In the genomic region with DNA sequence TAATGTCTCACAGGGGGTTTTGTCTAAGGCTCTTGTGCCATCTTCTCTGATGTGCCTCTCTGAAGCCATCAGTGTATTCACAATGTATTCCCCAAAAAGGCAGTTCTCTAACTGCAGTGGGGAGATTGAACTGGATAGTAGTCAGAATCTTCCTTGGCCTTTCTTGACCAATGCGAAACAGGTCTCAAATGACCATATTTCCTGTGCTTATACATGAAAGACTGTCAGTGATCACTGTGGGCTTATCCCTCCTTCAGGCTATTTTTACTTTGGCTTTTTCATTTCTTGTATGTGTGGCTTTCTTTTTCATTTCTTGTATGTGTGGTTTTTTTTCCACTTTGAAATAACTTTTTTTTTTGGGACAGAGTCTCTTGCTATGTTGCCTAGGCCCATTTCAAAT, we compare ENCODE assay signal across 1 cellular context.
TF ChIP-seq lines count a peak whose summit lies in the region.

No MANE protein-coding gene starts in this region.

TF ChIP-seq in endothelial cell of umbilical vein, 7 proteins besides CTCF, POLR2A, EP300 and RAD21:
- TF ChIP-seq EZH2 (IDR thresholded peaks at IDR 0.05; ENCODE audit: borderline replicate concordance, low read depth, low read length, severe bottlenecking) (no peak), FOS (IDR thresholded peaks at IDR 0.05; ENCODE audit: borderline replicate concordance, insufficient read depth, low read length) (no peak), POLR2AphosphoS5 (IDR thresholded peaks at IDR 0.05; ENCODE audit: insufficient read depth, low read depth, low read length) (no peak), MYC (IDR thresholded peaks at IDR 0.05; ENCODE audit: low read depth, low read length) (no peak), GATA2 (IDR thresholded peaks at IDR 0.05; ENCODE audit: insufficient read depth, insufficient read length, low read depth, low read length) (no peak), JUN (IDR thresholded peaks at IDR 0.05; ENCODE audit: borderline replicate concordance, insufficient read depth, insufficient read length, low read depth) (no peak), MAX (IDR thresholded peaks at IDR 0.05; ENCODE audit: insufficient read depth, insufficient read length) (no peak)
